Comparison of ENCODE assay signal across 21 cellular contexts in genomic region chr10:32713560-32713959, GRCh38.
A peak's percentile ranks its signal among the peaks of the same experiment; 100 is the strongest.
DNase-seq lines count a peak whose midpoint lies in the region; ATAC-seq, FAIRE-seq and TF ChIP-seq lines count a peak whose summit lies in the region.
"Had no signal": no experiment of that assay in that cellular context is flagged by ENCODE, and none has a peak within 500 bp of the region (broad histone marks: within the 10 kb centered on the region; RNA-seq: fewer than 3 reads in every experiment).

No MANE protein-coding gene starts in this region.

- DNase-seq in AG08396 (ENCODE audit: low spot score) (peak; percentile 14), GM23338 (ENCODE audit: low spot score) (peak; percentile 4), RPMI7951 (ENCODE audit: low read depth) (peak; percentile 27), fibroblast of pulmonary artery (ENCODE audit: low read depth) (no peak), GM19239 (ENCODE audit: insufficient read length, low spot score) (no peak), small intestine (no peak)
- DNase-seq: activated CD4-positive, alpha-beta memory T cell treated with anti-CD3 and anti-CD28 coated beads for 36 hours; activated naive CD8-positive, alpha-beta T cell treated with anti-CD3 and anti-CD28 coated beads, Interleukin-2, amount 50 U/mL, for 24 hours; AML-193; central memory CD4-positive, alpha-beta T cell; effector memory CD8-positive, alpha-beta T cell; immature natural killer cell; NCI-H2227 treated with DMSO at 0.1 percent for 48 hours; retina; stimulated activated CD4-positive, alpha-beta T cell treated with anti-CD3 and anti-CD28 coated beads, Interleukin-1b, Interleukin-23, amount 100 ng/mL, for 48 hours had no signal

- H3K4me3 Mint-ChIP-seq in GM23338: no peak overlapping the region
- H3K4me3 Mint-ChIP-seq: activated CD4-positive, alpha-beta memory T cell treated with anti-CD3 and anti-CD28 coated beads for 36 hours; activated naive CD8-positive, alpha-beta T cell treated with anti-CD3 and anti-CD28 coated beads, Interleukin-2, amount 50 U/mL, for 24 hours; effector memory CD8-positive, alpha-beta T cell; immature natural killer cell; memory B cell; neural crest cell had no signal

- no peak for FAIRE-seq in GM19239 (lab: Jason Lieb, UNC)
- no peak for FAIRE-seq in small intestine (lab: Jason Lieb, UNC)
- FAIRE-seq: TTC549 had no signal

- ATAC-seq in GM23338 (no peak), HG03442 (IDR thresholded peaks at IDR 0.05; ENCODE audit: unreplicated experiment) (no peak), GM21786 (IDR thresholded peaks at IDR 0.05; ENCODE audit: unreplicated experiment) (no peak)
- ATAC-seq: activated naive CD8-positive, alpha-beta T cell treated with anti-CD3 and anti-CD28 coated beads, Interleukin-2, amount 50 U/mL, for 24 hours; effector memory CD8-positive, alpha-beta T cell had no signal

- no peak overlapping the region for H3K4me2 ChIP-seq in GM23338

- H4K20me1 ChIP-seq in GM23338 (replicated peaks; ENCODE audit: insufficient read depth): no peaks in the 10 kb centered on the region

- no peak overlapping the region for H2AFZ ChIP-seq in GM23338

- peaks cover 4% of the 10 kb centered on the region; the same call in 1 of the 2 replicates for H3K9me2 ChIP-seq in GM23338 (ENCODE audit: insufficient read depth)

- WGBS in small intestine, 3 donors: 27 to 53% (median 31%) methylated on average over 1 of the region's 1 CpG

- H3K79me2 ChIP-seq in GM23338 (replicated peaks; ENCODE audit: insufficient read depth): no peaks in the 10 kb centered on the region

- H3K27me3 ChIP-seq in GM23338 (ENCODE audit: insufficient read depth) (no peaks in the 10 kb centered on the region), small intestine (ENCODE audit: control insufficient read depth in 2 of 2, insufficient read depth in 2 of 2, low read length in 2 of 2) (no peaks in the 10 kb centered on the region)

- no peaks in the 10 kb centered on the region for H3K4me1 Mint-ChIP-seq in GM23338
- H3K4me1 Mint-ChIP-seq: activated naive CD8-positive, alpha-beta T cell treated with anti-CD3 and anti-CD28 coated beads, Interleukin-2, amount 50 U/mL, for 24 hours; immature natural killer cell; memory B cell; neural crest cell had no signal

- peaks cover 1% of the 10 kb centered on the region for H3K27me3 Mint-ChIP-seq in GM23338 (ENCODE audit: insufficient read depth, low read depth, poor library complexity)
- H3K27me3 Mint-ChIP-seq: activated CD4-positive, alpha-beta memory T cell treated with anti-CD3 and anti-CD28 coated beads for 36 hours; activated naive CD8-positive, alpha-beta T cell treated with anti-CD3 and anti-CD28 coated beads, Interleukin-2, amount 50 U/mL, for 24 hours; effector memory CD8-positive, alpha-beta T cell; memory B cell had no signal

- TF ChIP-seq CTCF in GM23338 (conservative IDR thresholded peaks at IDR 0.05; ENCODE audit: low read depth in 2 of 2) (peak in 1 of 2 experiments; percentile 53; a peak in 3 of 4 replicates), fibroblast of pulmonary artery (IDR thresholded peaks at IDR 0.05; ENCODE audit: low read length, missing control alignments) (peak; percentile 15)

- H3K4me1 ChIP-seq in GM23338 (ENCODE audit: insufficient read depth) (no peaks in the 10 kb centered on the region), small intestine (ENCODE audit: control insufficient read depth in 2 of 2, insufficient read depth in 1 of 2, low read depth in 1 of 2, low read length in 1 of 2) (no peaks in the 10 kb centered on the region)

- H3K27ac ChIP-seq in GM23338 (ENCODE audit: low read depth) (no peak overlapping the region), small intestine (ENCODE audit: low read depth in 1 of 2, low read length in 1 of 2) (no peak overlapping the region)
- H3K27ac ChIP-seq: SK-N-MC had no signal

- H3K9me3 ChIP-seq in small intestine (ENCODE audit: control insufficient read depth, low read depth): no peaks in the 10 kb centered on the region

- no peaks in the 10 kb centered on the region for H3K36me3 Mint-ChIP-seq in GM23338 (ENCODE audit: low read depth)

- no peak overlapping the region for H3K27ac Mint-ChIP-seq in GM23338
- H3K27ac Mint-ChIP-seq: activated CD4-positive, alpha-beta memory T cell treated with anti-CD3 and anti-CD28 coated beads for 36 hours; activated naive CD8-positive, alpha-beta T cell treated with anti-CD3 and anti-CD28 coated beads, Interleukin-2, amount 50 U/mL, for 24 hours; effector memory CD8-positive, alpha-beta T cell; immature natural killer cell; memory B cell had no signal

- H3K36me3 ChIP-seq in GM23338 (ENCODE audit: insufficient read depth) (no peaks in the 10 kb centered on the region), small intestine (ENCODE audit: control insufficient read depth in 2 of 2, insufficient read depth in 2 of 2, low read length in 2 of 2) (no peaks in the 10 kb centered on the region)

- no peaks in the 10 kb centered on the region for H3F3A ChIP-seq in GM23338 (replicated peaks; ENCODE audit: low read depth)

- H3K4me3 ChIP-seq in GM23338 (no peak overlapping the region), fibroblast of pulmonary artery (replicated peaks; ENCODE audit: low read depth, low read length) (no peak overlapping the region), small intestine (ENCODE audit: low read depth in 1 of 2, low read length in 2 of 2) (no peak overlapping the region)
- H3K4me3 ChIP-seq: SK-N-MC had no signal

- peaks cover 2% of the 10 kb centered on the region; the same call in 2 of the 3 replicates for H3K9me3 Mint-ChIP-seq in GM23338

TF ChIP-seq in GM23338, 12 proteins besides CTCF, POLR2A, EP300 and RAD21 (continues in another document):
- TF ChIP-seq NANOG (IDR thresholded peaks at IDR 0.05; ENCODE audit: borderline replicate concordance) (no peak), EZH2 (IDR thresholded peaks at IDR 0.05; ENCODE audit: low read depth, unreplicated experiment) (no peak), ETS1 (IDR thresholded peaks at IDR 0.05) (no peak), ZNF462 (CRISPR knock-in tag; IDR thresholded peaks at IDR 0.05) (no peak)

Comparison
In these comparisons a context has a peak if more than half of its experiments do, and no peak if none do; other contexts are left out.
1. DNase-seq: peak in AG08396 (single experiment), GM23338 (single experiment) and RPMI7951 (single experiment); none in fibroblast of pulmonary artery (single experiment), GM19239 (single experiment) and small intestine (single experiment).